In genomic region chr16:81995651-81996050, GRCh38 we compare ENCODE assay signal across 19 cellular contexts. TPM values are rescaled to one million over a fixed set of nuclear protein-coding genes. Genes with fewer than 3 reads are reported as not detected.
"Had no signal": no experiment of that assay in that cellular context is flagged by ENCODE, and none has a peak within 500 bp of the region (broad histone marks: within the 10 kb centered on the region; RNA-seq: fewer than 3 reads in every experiment).

No MANE protein-coding gene starts in this region.

- H3K4me1 ChIP-seq: breast epithelium, right lobe of liver, spleen had no signal

- H3K27me3 Mint-ChIP-seq: activated CD4-positive, alpha-beta T cell treated with anti-CD3 and anti-CD28 coated beads, Interleukin-2, amount 10 ng/mL, durations not matched to agents 7 days and 5 days; dendritic cell treated with granulocyte-macrophage colony-stimulating factor and Interleukin-4, amounts not matched to agents 40 ng/mL and 50 ng/mL, for 4 days had no signal

- ATAC-seq: left ventricle myocardium superior, psoas muscle, right lobe of liver had no signal

- H3K27ac ChIP-seq: ascending aorta, psoas muscle, right lobe of liver, spleen had no signal

- H3K4me3 Mint-ChIP-seq: activated CD4-positive, alpha-beta T cell treated with anti-CD3 and anti-CD28 coated beads, Interleukin-2, amount 10 ng/mL, durations not matched to agents 7 days and 5 days; activated T-helper 1 cell treated with anti-CD3 and anti-CD28 coated beads, Interleukin-12 subunit alpha, Interleukin-12 subunit beta, Interleukin-2, Interleukin-4 antibody, amounts not matched to agents 30 ng/mL and 10 ng/mL and 1 ng/mL, durations not matched to agents 14 hours and 24 hours and 36 hours; dendritic cell treated with granulocyte-macrophage colony-stimulating factor and Interleukin-4, amounts not matched to agents 40 ng/mL and 50 ng/mL, for 4 days; endodermal cell; neural crest cell had no signal

- H3K9me3 ChIP-seq: ascending aorta, breast epithelium, psoas muscle, right lobe of liver, spleen had no signal

- H3K36me3 ChIP-seq: ascending aorta, breast epithelium had no signal

- H3K9me3 Mint-ChIP-seq: activated CD4-positive, alpha-beta T cell treated with anti-CD3 and anti-CD28 coated beads, Interleukin-2, amount 10 ng/mL, durations not matched to agents 7 days and 5 days; activated T-helper 1 cell treated with anti-CD3 and anti-CD28 coated beads, Interleukin-12 subunit alpha, Interleukin-12 subunit beta, Interleukin-2, Interleukin-4 antibody, amounts not matched to agents 30 ng/mL and 10 ng/mL and 1 ng/mL, durations not matched to agents 14 hours and 24 hours and 36 hours; dendritic cell treated with granulocyte-macrophage colony-stimulating factor and Interleukin-4, amounts not matched to agents 40 ng/mL and 50 ng/mL, for 4 days; endodermal cell; neural crest cell had no signal

- H3K4me1 Mint-ChIP-seq: activated CD4-positive, alpha-beta T cell treated with anti-CD3 and anti-CD28 coated beads, Interleukin-2, amount 10 ng/mL, durations not matched to agents 7 days and 5 days; endodermal cell had no signal

- H3K27me3 ChIP-seq: ascending aorta, breast epithelium, right lobe of liver, spleen had no signal

- DNase-seq: activated CD4-positive, alpha-beta T cell treated with anti-CD3 and anti-CD28 coated beads, Interleukin-2, amount 10 ng/mL, durations not matched to agents 7 days and 5 days; activated naive CD4-positive, alpha-beta T cell; endodermal cell; erythroblast; hypothalamus; left ventricle myocardium superior; mesendoderm; psoas muscle; right lobe of liver; spleen had no signal

- H3K27ac Mint-ChIP-seq: activated CD4-positive, alpha-beta T cell treated with anti-CD3 and anti-CD28 coated beads, Interleukin-2, amount 10 ng/mL, durations not matched to agents 7 days and 5 days; activated T-helper 1 cell treated with anti-CD3 and anti-CD28 coated beads, Interleukin-12 subunit alpha, Interleukin-12 subunit beta, Interleukin-2, Interleukin-4 antibody, amounts not matched to agents 30 ng/mL and 10 ng/mL and 1 ng/mL, durations not matched to agents 14 hours and 24 hours and 36 hours; dendritic cell treated with granulocyte-macrophage colony-stimulating factor and Interleukin-4, amounts not matched to agents 40 ng/mL and 50 ng/mL, for 4 days; endodermal cell had no signal

- H3K4me3 ChIP-seq: ascending aorta, breast epithelium, psoas muscle, right lobe of liver, spleen had no signal

RNA-seq across cellular contexts. Expression of gene SDR42E1, which starts 15.6 kb away (rescaled TPM):
- total RNA-seq: neural crest cell, osteocyte had no signal

RNA-seq across cellular contexts. Expression of gene HSD17B2, which starts 39.4 kb away (rescaled TPM):
- total RNA-seq: activated CD4-positive, alpha-beta T cell treated with anti-CD3 and anti-CD28 coated beads, Interleukin-2, amount 10 ng/mL, durations not matched to agents 7 days and 5 days; activated CD8-positive, alpha-beta memory T cell treated with anti-CD3 and anti-CD28 coated beads for 36 hours; activated T-helper 1 cell treated with anti-CD3 and anti-CD28 coated beads, Interleukin-12 subunit alpha, Interleukin-12 subunit beta, Interleukin-2, Interleukin-4 antibody, amounts not matched to agents 30 ng/mL and 10 ng/mL and 1 ng/mL, durations not matched to agents 14 hours and 24 hours and 36 hours; ascending aorta; endodermal cell; kidney epithelial cell; left ventricle myocardium superior; neural crest cell; psoas muscle; spleen; T-helper 2 cell treated with Interferon-gamma antibody and Interleukin-4, amounts not matched to agents 100 ng/mL and 5 ng/mL, for 36 hours had no signal
